ENCODE assay signal across 1 cellular context in genomic region chr14:54354096-54354495, GRCh38.
TF ChIP-seq lines count a peak whose summit lies in the region.

No MANE protein-coding gene starts in this region.

TF ChIP-seq in HEK293, 187 proteins besides CTCF, POLR2A, EP300 and RAD21 (continued from another document):
- TF ChIP-seq REST (tag by site-specific recombination; IDR thresholded peaks at IDR 0.05) = no peak
